Comparison of ENCODE assay signal across 8 cellular contexts in the genomic region with DNA sequence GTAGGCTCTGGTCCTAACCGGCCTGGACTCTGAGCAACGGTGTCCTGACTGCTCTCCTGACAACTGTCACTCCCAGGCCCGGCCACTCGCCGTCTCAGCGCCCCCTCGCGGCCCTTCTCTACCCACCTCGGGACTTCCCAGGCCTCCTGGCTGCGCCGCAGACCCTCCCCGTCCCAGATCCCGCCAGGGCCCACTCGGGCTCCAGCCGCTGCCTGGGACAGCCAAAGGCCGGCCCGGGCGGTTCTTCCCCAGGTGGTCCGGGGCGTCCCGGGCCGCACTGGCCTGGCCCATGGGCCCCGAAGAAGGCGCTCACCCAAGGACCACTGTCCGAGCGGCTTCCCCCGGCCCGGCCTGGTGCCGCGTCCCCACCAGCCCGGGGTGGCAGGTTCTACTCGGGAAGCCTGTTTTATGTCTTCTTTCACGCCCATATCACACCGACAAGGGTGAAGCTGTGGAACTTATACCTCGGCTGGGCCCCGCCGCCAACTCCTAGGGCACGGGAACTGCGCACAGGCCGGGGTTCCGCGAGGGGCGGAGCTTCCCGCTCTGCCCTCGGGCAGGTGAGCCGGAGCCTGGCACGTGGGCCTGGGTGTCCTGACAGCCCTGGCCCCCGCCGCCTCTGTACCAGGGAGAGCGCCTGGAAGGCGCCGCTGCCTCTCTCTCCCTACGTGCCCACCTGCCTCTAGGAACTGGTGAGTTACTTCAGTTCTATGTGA.
DNase-seq lines count a peak whose midpoint lies in the region; ATAC-seq, FAIRE-seq and TF ChIP-seq lines count a peak whose summit lies in the region.

No MANE protein-coding gene starts in this region.

- peaks cover 0 to 2% of the 10 kb centered on the region in 2 donors for H3K27me3 ChIP-seq in esophagus (ENCODE audit: control insufficient read depth in 1 of 2, insufficient read depth in 2 of 2, low read length in 2 of 2)

- no peaks in the 10 kb centered on the region for H3K36me3 ChIP-seq in esophagus (ENCODE audit: control insufficient read depth in 2 of 2, insufficient read depth in 2 of 2, low read length in 1 of 2)

- H3K27ac ChIP-seq in esophagus (ENCODE audit: low read depth in 2 of 2, low read length in 1 of 2), result peak overlapping the region in 1 of 2 donors; percentile 42

- ATAC-seq in HG02759 (IDR thresholded peaks at IDR 0.05; ENCODE audit: unreplicated experiment), result peak; percentile 96

- H3K4me1 ChIP-seq in esophagus (ENCODE audit: control insufficient read depth in 2 of 2, insufficient read depth in 2 of 2, low read length in 1 of 2), result peaks cover 0 to 4% of the 10 kb centered on the region in 2 donors

- no peaks in the 10 kb centered on the region for H3K9me3 ChIP-seq in esophagus (ENCODE audit: control insufficient read depth in 2 of 2, insufficient read depth in 1 of 2, low read depth in 1 of 2, low read length in 1 of 2)

- H3K4me3 ChIP-seq in esophagus (ENCODE audit: low read depth in 1 of 2, low read length in 2 of 2), result peak overlapping the region; percentile 54 to 58

- 14 to 26% methylated on average over 53 of the region's 53 CpGs for WGBS in esophagus, 2 donors

- peak; percentile 56 for FAIRE-seq in GM12892 (lab: Jason Lieb, UNC)

- no peak for TF ChIP-seq POLR2A in GM12892 (IDR thresholded peaks at IDR 0.05; ENCODE audit: low read depth, low read length)

- DNase-seq in GM12892 (ENCODE audit: insufficient read length), result peak; percentile 26
- peak; percentile 76 for DNase-seq in NCI-H2196 (lab: John Stamatoyannopoulos, UW; ENCODE audit: unreplicated experiment)
- DNase-seq in activated T-cell treated with anti-CD3 and anti-CD28 coated beads for 24 hours (ENCODE audit: low read depth), result peak; percentile 60
- peak; percentile 23 for DNase-seq in myocyte (ENCODE audit: low read depth)
- DNase-seq in stimulated activated CD8-positive, alpha-beta memory T cell treated with anti-CD3 and anti-CD28 coated beads, Interleukin-7, amount 100 ng/mL, for 1 hour (ENCODE audit: low read depth in 2 of 2), result peak; percentile 48 to 58
- DNase-seq in NCI-H446 (lab: John Stamatoyannopoulos, UW), result no peak

Comparison
In these comparisons a context has a peak if more than half of its experiments do, and no peak if none do; other contexts are left out.
1. DNase-seq: peak in GM12892 (single experiment), NCI-H2196 (single experiment), activated T-cell treated with anti-CD3 and anti-CD28 coated beads for 24 hours (single experiment), myocyte (single experiment) and stimulated activated CD8-positive, alpha-beta memory T cell treated with anti-CD3 and anti-CD28 coated beads, Interleukin-7, amount 100 ng/mL, for 1 hour (2 of 2); none in NCI-H446 (0 of 2).